Comparison of ENCODE assay signal across 1 cellular context in the genomic region with DNA sequence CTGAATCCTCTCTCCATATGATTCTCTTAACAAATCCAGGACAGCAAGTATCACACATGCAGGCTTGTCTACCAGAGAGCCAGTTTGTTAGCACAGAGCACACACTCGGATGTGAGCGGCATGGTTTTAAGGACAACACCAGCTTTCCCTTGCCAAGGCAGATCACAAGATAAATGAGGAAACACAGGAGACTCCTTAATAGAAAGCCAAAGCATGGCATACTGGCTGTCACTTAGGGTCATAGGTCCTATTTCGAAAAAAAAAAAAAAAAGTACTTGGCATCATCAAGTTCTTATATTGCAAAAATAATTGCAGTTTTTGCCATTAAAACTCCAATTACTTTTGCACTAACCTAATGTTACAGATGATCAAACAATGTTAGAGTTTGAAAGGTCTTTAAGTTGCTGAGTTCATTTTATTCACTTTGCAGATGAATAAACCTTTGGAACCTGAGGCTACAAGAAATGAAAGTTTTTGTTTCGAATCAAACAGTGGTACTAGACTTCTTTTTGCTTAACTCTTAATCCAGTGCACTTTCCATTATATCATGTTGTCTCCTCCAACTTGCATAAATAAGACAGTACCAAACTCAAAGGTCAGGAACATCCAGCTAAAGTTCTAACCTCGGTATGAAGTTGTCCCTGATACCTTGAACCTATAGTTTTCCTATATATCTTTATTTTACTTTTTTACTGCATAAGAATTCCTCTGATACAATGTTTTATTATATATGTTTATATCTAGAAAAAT.
TF ChIP-seq lines count a peak whose summit lies in the region.

No MANE protein-coding gene starts in this region.

TF ChIP-seq in GM23338, 12 proteins besides CTCF, POLR2A, EP300 and RAD21 (continued from another document):
- TF ChIP-seq ZNF462 (CRISPR knock-in tag; IDR thresholded peaks at IDR 0.05) (no peak), STAT1 (IDR thresholded peaks at IDR 0.05; ENCODE audit: unreplicated experiment) (no peak), ZNF331 (CRISPR knock-in tag; IDR thresholded peaks at IDR 0.05; ENCODE audit: low read depth) (no peak), EZH2 (IDR thresholded peaks at IDR 0.05; ENCODE audit: low read depth, unreplicated experiment) (no peak), POLR2AphosphoS5 (IDR thresholded peaks at IDR 0.05; ENCODE audit: low read depth) (no peak)
